Comparison of ENCODE assay signal across 14 cellular contexts in the genomic region with DNA sequence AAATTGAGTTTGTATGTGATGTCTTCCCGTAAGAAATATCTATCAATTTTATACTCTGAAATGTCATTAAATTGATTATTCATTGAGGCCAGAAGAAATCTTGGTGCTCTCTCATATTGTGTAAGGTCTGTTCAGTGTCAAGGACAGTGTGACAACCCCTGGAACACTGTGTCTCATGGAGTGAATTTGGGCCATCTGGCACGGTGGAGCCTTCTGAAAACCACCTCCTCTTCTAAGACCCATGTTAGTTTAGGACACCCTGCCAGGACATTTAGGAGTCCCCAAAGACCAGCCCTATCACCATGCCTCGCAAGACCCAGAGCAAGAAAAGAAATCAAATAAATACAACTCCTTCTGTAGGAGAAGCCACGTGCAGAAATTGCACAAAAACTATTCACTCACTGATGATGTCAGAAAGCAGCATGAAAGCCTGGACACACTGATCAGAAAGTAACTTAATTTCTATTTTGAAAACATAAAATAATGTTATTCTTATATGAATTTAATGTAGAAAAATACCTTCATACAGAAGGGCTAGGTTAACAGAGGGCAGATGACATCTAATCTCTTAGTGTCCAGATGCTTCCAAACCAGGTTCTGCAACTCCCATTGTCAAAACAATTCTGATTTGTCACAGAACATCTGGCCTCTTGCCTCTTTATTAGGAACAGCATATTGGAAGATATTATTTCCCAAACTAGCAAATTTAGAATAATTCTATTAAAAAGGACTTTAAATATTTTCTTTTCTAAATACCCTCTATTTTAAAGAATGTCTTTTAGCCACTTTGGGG.
DNase-seq lines count a peak whose midpoint lies in the region; ATAC-seq and TF ChIP-seq lines count a peak whose summit lies in the region.
"Had no signal": no experiment of that assay in that cellular context is flagged by ENCODE, and none has a peak within 500 bp of the region (broad histone marks: within the 10 kb centered on the region; RNA-seq: fewer than 3 reads in every experiment).

No MANE protein-coding gene starts in this region.

- H3K4me1 ChIP-seq in GM23248 (ENCODE audit: insufficient read depth) (peaks cover 7% of the 10 kb centered on the region; the same call in 1 of the 2 replicates), testis (peaks cover 9% of the 10 kb centered on the region)

- intact Hi-C loops in left cardiac atrium (cut with DNase I) (no loop called here), testis (cut with DNase I; ENCODE audit: low total_unique reads) (no loop called here)

- H3K79me2 ChIP-seq in GM23248 (ENCODE audit: insufficient read depth), result no peaks in the 10 kb centered on the region

- H3F3A ChIP-seq in GM23248 (ENCODE audit: insufficient read depth), result 0 out of 2 replicates have a peak, but pooled peaks cover 5% of the 10 kb centered on the region

- peak in 1 of 2 donors; percentile 82 for ATAC-seq in left cardiac atrium

- no peaks in the 10 kb centered on the region for H3K9me2 ChIP-seq in GM23248 (ENCODE audit: insufficient read depth)

- H3K9me3 ChIP-seq in GM23248 (ENCODE audit: low read depth) (no peaks in the 10 kb centered on the region), testis (no peaks in the 10 kb centered on the region)

- H3K27me3 ChIP-seq in GM23248 (replicated peaks; ENCODE audit: insufficient read depth) (no peaks in the 10 kb centered on the region), testis (no peaks in the 10 kb centered on the region)
- H3K27me3 ChIP-seq: MG63 had no signal

- DNase-seq in GM23248 (peak; percentile 27), NCI-H82 treated with DMSO at 0.1 percent for 48 hours (lab: John Stamatoyannopoulos, UW; ENCODE audit: unreplicated experiment) (peak; percentile 24), left cardiac atrium (peak; percentile 28), testis (peak; percentile 64), cerebellar nuclear complex (lab: John Stamatoyannopoulos, UW) (no peak), amygdala (lab: John Stamatoyannopoulos, UW) (no peak), NCI-H1417 (lab: John Stamatoyannopoulos, UW) (no peak)
- DNase-seq: CD4-positive, CD25-positive, alpha-beta regulatory T cell; H7; MG63; NCI-H1092 treated with DMSO at 0.1 percent for 48 hours; NCI-H187 treated with DMSO at 0.1 percent for 48 hours; NCI-H510A treated with DMSO at 0.1 percent for 48 hours; SHP77 had no signal

- no peak overlapping the region for H2AFZ ChIP-seq in GM23248

- H4K20me1 ChIP-seq in GM23248 (ENCODE audit: insufficient read depth), result no peaks in the 10 kb centered on the region

- TF ChIP-seq CTCF in testis (IDR thresholded peaks at IDR 0.05), result no peak

- no peak overlapping the region for H3K27ac ChIP-seq in GM23248
- peak overlapping the region in 1 of 2 donors; percentile 52 for H3K27ac ChIP-seq in testis

- WGBS in GM23248 (ENCODE audit: low coverage in 1 of 2, low lambda C conversion rate in 2 of 2, missing lambda C conversion rate in 2 of 2), 2 experiments, result 38 to 43% methylated on average over 4 of the region's 4 CpGs
- WGBS in testis, 2 donors, result 40 to 48% methylated on average over 4 of the region's 4 CpGs

- TF ChIP-seq POLR2A in testis (IDR thresholded peaks at IDR 0.05), result no peak

- in situ Hi-C loops in GM23248 (cut with MboI), result no loop called here

- H3K9ac ChIP-seq in GM23248, result no peak overlapping the region

- no peak overlapping the region for H3K4me2 ChIP-seq in GM23248 (ENCODE audit: unreplicated experiment)

- H3K4me3 ChIP-seq in GM23248 (no peak overlapping the region), testis (no peak overlapping the region)
- H3K4me3 ChIP-seq: MG63 had no signal

- H3K36me3 ChIP-seq in GM23248 (ENCODE audit: low read depth), result no peaks in the 10 kb centered on the region
- no peaks in the 10 kb centered on the region for H3K36me3 ChIP-seq in testis (ENCODE audit: low read depth, missing control alignments)
- H3K36me3 ChIP-seq: MG63 had no signal

Comparison
In these comparisons a context has a peak if more than half of its experiments do, and no peak if none do; other contexts are left out.
1. DNase-seq: peak in GM23248 (single experiment), NCI-H82 treated with DMSO at 0.1 percent for 48 hours (single experiment), left cardiac atrium (single experiment) and testis (single experiment); none in cerebellar nuclear complex (0 of 2), amygdala (0 of 56) and NCI-H1417 (0 of 3).